ENCODE assay signal across 18 cellular contexts in genomic region chr12:123843912-123844748, GRCh38.
"Had no signal": no experiment of that assay in that cellular context is flagged by ENCODE, and none has a peak within 500 bp of the region (broad histone marks: within the 10 kb centered on the region; RNA-seq: fewer than 3 reads in every experiment).

No MANE protein-coding gene starts in this region.

- ATAC-seq: left cardiac atrium; naive thymus-derived CD8-positive, alpha-beta T cell; psoas muscle; right cardiac atrium had no signal

- H3K36me3 ChIP-seq: ascending aorta, esophagus muscularis mucosa, ovary, tibial artery had no signal

- DNase-seq: activated B cell treated with CpG ODN at 0.5 μM for 24 hours; activated CD4-positive, alpha-beta memory T cell treated with anti-CD3 and anti-CD28 coated beads, Interleukin-2, amount 10 ng/mL, durations not matched to agents 7 days and 5 days; activated CD4-positive, alpha-beta T cell treated with anti-CD3 and anti-CD28 coated beads for 4 hours; activated naive CD4-positive, alpha-beta T cell treated with anti-CD3 and anti-CD28 coated beads, Interleukin-2, amount 50 U/mL, for 16 hours; activated T-cell treated with anti-CD3 and anti-CD28 coated beads, Interleukin-2, amount 50 U/mL, for 24 hours; cerebellar nuclear complex; cortex of kidney; left cardiac atrium; naive thymus-derived CD8-positive, alpha-beta T cell; ovary; psoas muscle; right cardiac atrium; stimulated activated CD4-positive, alpha-beta T cell treated with anti-CD3 and anti-CD28 coated beads, Interleukin-2, amount 100 ng/mL, for 24 hours; stimulated activated naive CD4-positive, alpha-beta T cell treated with Interleukin-2 at 50 U/mL for 16 hours; T-helper 2 cell; tibial artery had no signal

- H3K27ac ChIP-seq: ascending aorta, esophagus muscularis mucosa, ovary, psoas muscle, tibial artery had no signal

- H3K4me3 ChIP-seq: ascending aorta, esophagus muscularis mucosa, ovary, psoas muscle, tibial artery had no signal

- H3K9me3 ChIP-seq: ascending aorta, esophagus muscularis mucosa, ovary, psoas muscle, tibial artery had no signal

- H3K4me1 ChIP-seq: ascending aorta, esophagus muscularis mucosa, psoas muscle, tibial artery had no signal

- H3K27me3 ChIP-seq: ascending aorta, ovary had no signal
